ENCODE assay signal across 7 cellular contexts in genomic region chr3:50297896-50298725, GRCh38. TPM values are rescaled to one million over a fixed set of nuclear protein-coding genes. Genes with fewer than 3 reads are reported as not detected.
A peak's percentile ranks its signal among the peaks of the same experiment; 100 is the strongest.
DNase-seq lines count a peak whose midpoint lies in the region; TF ChIP-seq lines count a peak whose summit lies in the region.

No MANE protein-coding gene starts in this region.

- WGBS in spleen, 5 donors = 22 to 42% (median 32%) methylated on average over 9 of the region's 9 CpGs

- H3K36me3 ChIP-seq in HAP-1 (replicated peaks) = no peaks in the 10 kb centered on the region
- H3K36me3 ChIP-seq in spleen = peaks cover 0 to 10% (median 0%) of the 10 kb centered on the region in 6 donors

- H3K9me3 Mint-ChIP-seq in T-helper 1 cell treated with Interleukin-12 subunit alpha and Interleukin-12 subunit beta and Interleukin-4 antibody, amounts not matched to agents 30 μg/mL and 1 μg/mL, for 36 hours = no peaks in the 10 kb centered on the region

- peak; percentile 34 for TF ChIP-seq CTCF in fibroblast of the aortic adventitia (IDR thresholded peaks at IDR 0.05; ENCODE audit: insufficient read depth, low read length)
- no peak for TF ChIP-seq CTCF in spleen (IDR thresholded peaks at IDR 0.05 in 8 of 11, conservative IDR thresholded peaks at IDR 0.05 in 3 of 11)

- no peak for TF ChIP-seq POLR2A in spleen (IDR thresholded peaks at IDR 0.05)

- H3K4me1 Mint-ChIP-seq in T-helper 1 cell treated with Interleukin-12 subunit alpha and Interleukin-12 subunit beta and Interleukin-4 antibody, amounts not matched to agents 30 μg/mL and 1 μg/mL, for 36 hours (ENCODE audit: low read depth) = peaks cover 26% of the 10 kb centered on the region

- intact Hi-C loops in spleen (cut with DNase I; ENCODE audit: low total_unique reads) = no loop called here

- H3K27me3 ChIP-seq in HAP-1 (ENCODE audit: low read depth) (no peaks in the 10 kb centered on the region), spleen (replicated peaks in 1 of 7) (no peaks in the 10 kb centered on the region)

- H3K4me3 Mint-ChIP-seq in T-helper 1 cell treated with Interleukin-12 subunit alpha and Interleukin-12 subunit beta and Interleukin-4 antibody, amounts not matched to agents 30 μg/mL and 1 μg/mL, for 36 hours = peak overlapping the region; percentile 96

- in situ Hi-C loops in HAP-1 (cut with MboI; ENCODE audit: low sequenced_read_pairs) = no loop called here

- H3K9me3 ChIP-seq in HAP-1 (no peaks in the 10 kb centered on the region), spleen (no peaks in the 10 kb centered on the region)

- DNase-seq in HAP-1 (ENCODE audit: low spot score in 2 of 2) (no peak), fibroblast of the aortic adventitia (ENCODE audit: low read depth) (no peak), spleen (peak; percentile 87), SW480 (ENCODE audit: low spot score) (no peak), SK-N-DZ (ENCODE audit: low spot score) (no peak), HK-2 (ENCODE audit: unreplicated experiment) (no peak)

- H3K27ac Mint-ChIP-seq in T-helper 1 cell treated with Interleukin-12 subunit alpha and Interleukin-12 subunit beta and Interleukin-4 antibody, amounts not matched to agents 30 μg/mL and 1 μg/mL, for 36 hours = peak overlapping the region; percentile 95

- H3K4me1 ChIP-seq in HAP-1 = peaks cover 12% of the 10 kb centered on the region
- H3K4me1 ChIP-seq in spleen = peaks cover 19 to 60% (median 41%) of the 10 kb centered on the region in 6 donors

- H3K27me3 Mint-ChIP-seq in T-helper 1 cell treated with Interleukin-12 subunit alpha and Interleukin-12 subunit beta and Interleukin-4 antibody, amounts not matched to agents 30 μg/mL and 1 μg/mL, for 36 hours (ENCODE audit: low read depth) = no peaks in the 10 kb centered on the region

- peaks cover 3% of the 10 kb centered on the region for H3K36me3 Mint-ChIP-seq in T-helper 1 cell treated with Interleukin-12 subunit alpha and Interleukin-12 subunit beta and Interleukin-4 antibody, amounts not matched to agents 30 μg/mL and 1 μg/mL, for 36 hours (ENCODE audit: low read depth)

- peak overlapping the region; percentile 84 to 98 (median 94) for H3K27ac ChIP-seq in spleen

- H3K4me3 ChIP-seq in HAP-1 (peak overlapping the region; percentile 75), fibroblast of the aortic adventitia (ENCODE audit: low read depth, low read length) (peak overlapping the region; percentile 94), spleen (peak overlapping the region; percentile 47 to 90 (median 60))

RNA-seq across cellular contexts. Expression of gene HYAL3, which starts 1.1 kb away (rescaled TPM):
- total RNA-seq in fibroblast of the aortic adventitia (ENCODE audit: low replicate concordance) (1.2 and 3.1 TPM in 2 replicates), spleen (1 to 10 TPM in 6 of 7 donors, under 1 TPM in 1; 0.73 to 3.8 (median 2.7) TPM)
- 1 to 10 TPM; 1.4 to 2.4 (median 2.1) TPM for polyA plus RNA-seq in spleen
- polyA plus RNA-seq in SK-N-DZ (2014; cell fraction: cytosol; rRNA removed) = 0.64 and 1.2 TPM in 2 replicates
- polyA plus RNA-seq in SK-N-DZ (2014; cell fraction: nucleus; rRNA removed) = 3.7 and 6.2 TPM in 2 replicates

RNA-seq across cellular contexts. Expression of gene NAA80, which starts 1.1 kb away (rescaled TPM):
- total RNA-seq in fibroblast of the aortic adventitia (ENCODE audit: low replicate concordance) = 3.8 and 8.4 TPM in 2 replicates
- total RNA-seq in spleen = 10 to 100 TPM in 6 of 7 donors, 1 to 10 TPM in 1; 7.8 to 15.1 (median 11.8) TPM
- 10 to 100 TPM; 12.4 to 15.5 (median 15.2) TPM for polyA plus RNA-seq in spleen
- polyA plus RNA-seq in SK-N-DZ (2014; cell fraction: cytosol; rRNA removed) = 9.8 and 10.7 TPM in 2 replicates
- polyA plus RNA-seq in SK-N-DZ (2014; cell fraction: nucleus; rRNA removed) = 19.9 and 27.7 TPM in 2 replicates

RNA-seq across cellular contexts. Expression of gene HYAL1, which starts 5.3 kb away (rescaled TPM):
- total RNA-seq in fibroblast of the aortic adventitia (ENCODE audit: low replicate concordance) (0.90 TPM in 1 of 2 replicates, not detected in the other), spleen (100 to 1,000 TPM in 5 of 7 donors, 10 to 100 TPM in 2; 46.8 to 172 (median 122) TPM)
- polyA plus RNA-seq in spleen = 10 to 100 TPM; 18.2 to 49.4 (median 46.6) TPM
- 1.9 and 4.8 TPM in 2 replicates for polyA plus RNA-seq in SK-N-DZ (2014; cell fraction: cytosol; rRNA removed)
- polyA plus RNA-seq in SK-N-DZ (2014; cell fraction: nucleus; rRNA removed) = 2.0 and 2.5 TPM in 2 replicates

RNA-seq across cellular contexts. Expression of gene IFRD2, which starts 5.9 kb away (rescaled TPM):
- total RNA-seq in fibroblast of the aortic adventitia (ENCODE audit: low replicate concordance) (45.3 and 72.7 TPM in 2 replicates), spleen (10 to 100 TPM; 40.2 to 67.6 (median 48.0) TPM)
- 10 to 100 TPM; 58.4 to 76.7 (median 74.8) TPM for polyA plus RNA-seq in spleen
- polyA plus RNA-seq in SK-N-DZ (2014; cell fraction: cytosol; rRNA removed) = 72.9 and 84.0 TPM in 2 replicates
- polyA plus RNA-seq in SK-N-DZ (2014; cell fraction: nucleus; rRNA removed) = 268 and 286 TPM in 2 replicates

RNA-seq across cellular contexts. Expression of gene LSMEM2, which starts 19.2 kb away (rescaled TPM):
- total RNA-seq in fibroblast of the aortic adventitia (ENCODE audit: low replicate concordance) (not detected in 2 replicates), spleen (under 1 TPM in 1 of 7 donors, not detected in 6; 0.46 TPM)
- polyA plus RNA-seq in spleen = under 1 TPM; 0.06 to 0.29 (median 0.20) TPM
- 0.09 TPM in 1 of 2 replicates, not detected in the other for polyA plus RNA-seq in SK-N-DZ (2014; cell fraction: cytosol; rRNA removed)
- polyA plus RNA-seq in SK-N-DZ (2014; cell fraction: nucleus; rRNA removed) = not detected in 2 replicates

Comparison
In these comparisons a context has a peak if more than half of its experiments do, and no peak if none do; other contexts are left out.
1. RNA of gene HYAL1, which starts 5.3 kb away (total RNA-seq): 46.8 to 172 TPM in spleen; 0.90 TPM in fibroblast of the aortic adventitia; every median in the first group is over 10 times any median in the second.
2. Peak in every context shown above with its lines, with median percentiles within 50 percentile points of each other: H3K4me3 ChIP-seq.